1 cellular context compared by ENCODE assay signal in the genomic region with DNA sequence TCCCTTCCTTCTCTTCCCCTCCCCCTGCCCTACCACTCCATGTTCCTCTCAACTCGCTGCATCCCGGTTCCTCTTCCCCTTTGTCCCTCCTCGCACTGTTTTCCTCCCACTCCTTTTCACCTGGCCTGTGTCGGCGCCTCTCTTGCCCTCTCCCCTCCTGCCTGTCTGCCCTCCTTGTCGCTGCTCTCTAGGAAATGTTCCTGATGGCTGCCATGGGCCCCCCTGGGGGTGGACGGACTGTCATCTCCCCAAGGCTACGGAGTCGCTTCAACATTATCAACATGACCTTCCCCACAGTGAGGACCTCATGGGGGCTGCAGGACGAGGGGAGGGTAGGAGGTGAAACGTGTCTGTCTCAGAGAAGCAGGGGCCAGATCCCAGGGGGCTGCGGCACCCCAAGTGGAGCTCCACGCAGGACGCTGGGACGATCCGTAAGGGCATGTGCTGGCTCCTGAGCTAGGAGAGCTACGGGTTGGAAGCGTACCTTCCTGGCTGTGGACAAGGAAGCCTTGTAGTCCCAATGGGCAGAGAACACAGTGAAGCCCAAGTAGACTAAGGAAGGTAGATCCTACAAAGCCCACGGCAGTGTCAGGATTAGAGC.
TF ChIP-seq lines count a peak whose summit lies in the region.

No MANE protein-coding gene starts in this region.

TF ChIP-seq in IMR-90, 13 proteins besides CTCF, POLR2A, EP300 and RAD21:
- no peak for TF ChIP-seq USF2 (IDR thresholded peaks at IDR 0.05; ENCODE audit: low read depth, low read length)
- no peak for TF ChIP-seq ELK1 (IDR thresholded peaks at IDR 0.05; ENCODE audit: borderline replicate concordance, low read depth, low read length)
- TF ChIP-seq MAFK (IDR thresholded peaks at IDR 0.05; ENCODE audit: low read depth, low read length), result no peak
- TF ChIP-seq MXI1 (IDR thresholded peaks at IDR 0.05; ENCODE audit: borderline replicate concordance, low read depth, low read length), result no peak
- TF ChIP-seq NFE2L2 (IDR thresholded peaks at IDR 0.05; ENCODE audit: low read depth, low read length), result no peak
- no peak for TF ChIP-seq SMC3 (IDR thresholded peaks at IDR 0.05; ENCODE audit: low read depth, low read length)
- no peak for TF ChIP-seq MAZ (IDR thresholded peaks at IDR 0.05; ENCODE audit: borderline replicate concordance, low read depth, low read length)
- no peak for TF ChIP-seq RCOR1 (IDR thresholded peaks at IDR 0.05; ENCODE audit: insufficient replicate concordance, low read length)
- TF ChIP-seq RFX5 (IDR thresholded peaks at IDR 0.05; ENCODE audit: low read depth, low read length), result no peak
- TF ChIP-seq CEBPB (IDR thresholded peaks at IDR 0.05; ENCODE audit: low read depth, low read length), result no peak
- no peak for TF ChIP-seq FOS (IDR thresholded peaks at IDR 0.05; ENCODE audit: low read depth, low read length)
- no peak for TF ChIP-seq BHLHE40 (IDR thresholded peaks at IDR 0.05; ENCODE audit: low read depth, low read length)
- TF ChIP-seq CHD1 (IDR thresholded peaks at IDR 0.05; ENCODE audit: low read depth, low read length), result no peak
